Comparison of ENCODE assay signal across 14 cellular contexts in genomic region chr17:58412910-58413630, GRCh38. TPM values are rescaled to one million over a fixed set of nuclear protein-coding genes. Genes with fewer than 3 reads are reported as not detected.
DNase-seq lines count a peak whose midpoint lies in the region; ATAC-seq, FAIRE-seq and TF ChIP-seq lines count a peak whose summit lies in the region.
"Had no signal": no experiment of that assay in that cellular context is flagged by ENCODE, and none has a peak within 500 bp of the region (broad histone marks: within the 10 kb centered on the region; RNA-seq: fewer than 3 reads in every experiment).

No MANE protein-coding gene starts in this region.

- intact Hi-C loops in activated T-helper 2 cell treated with anti-CD3 and anti-CD28 coated beads, Interferon-gamma antibody, Interleukin-2, Interleukin-4, amounts not matched to agents 10 μg/mL and 5 μg/mL and 100 μg/mL, durations not matched to agents 14 hours and 24 hours and 36 hours (cut with micrococcal nuclease), result loop anchor here (1.0 to 10.0 kb wide), 6 partner anchors 11 to 1412 kb away; no protein-coding TSS in a partner anchor
- intact Hi-C loops in left lung (cut with DNase I), result no loop called here
- intact Hi-C loops in sciatic nerve (cut with DNase I), result no loop called here

- whole genome bisulfite sequencing in A549 (ENCODE audit: missing lambda C conversion rate), result 42% methylated on average over 3 of the region's 3 CpGs

- peak overlapping the region; percentile 79 for H3K4me2 ChIP-seq in A549

- TF ChIP-seq RAD21 in A549 (conservative IDR thresholded peaks at IDR 0.05 in 1 of 2, IDR thresholded peaks at IDR 0.05 in 1 of 2), result no peak

- H3K9me3 ChIP-seq in A549 (no peaks in the 10 kb centered on the region), left lung (no peaks in the 10 kb centered on the region)

- peak overlapping the region; percentile 96 for H3K27ac Mint-ChIP-seq in activated T-helper 2 cell treated with anti-CD3 and anti-CD28 coated beads, Interferon-gamma antibody, Interleukin-2, Interleukin-4, amounts not matched to agents 10 μg/mL and 5 μg/mL and 100 μg/mL, durations not matched to agents 14 hours and 24 hours and 36 hours
- no peak overlapping the region for H3K27ac Mint-ChIP-seq in naive thymus-derived CD8-positive, alpha-beta T cell

- no peaks in the 10 kb centered on the region for H3K27me3 Mint-ChIP-seq in activated T-helper 2 cell treated with anti-CD3 and anti-CD28 coated beads, Interferon-gamma antibody, Interleukin-2, Interleukin-4, amounts not matched to agents 10 μg/mL and 5 μg/mL and 100 μg/mL, durations not matched to agents 14 hours and 24 hours and 36 hours (ENCODE audit: low read depth)
- no peaks in the 10 kb centered on the region for H3K27me3 Mint-ChIP-seq in naive thymus-derived CD8-positive, alpha-beta T cell

- H3K4me1 ChIP-seq in A549 (peaks cover 43% of the 10 kb centered on the region; the same call in 2 of the 3 replicates), left lung (peaks cover 0 to 4% of the 10 kb centered on the region in 2 donors)

- FAIRE-seq in A549 (lab: Jason Lieb, UNC), result peak; percentile 90

- peak overlapping the region; percentile 80 for H3K4me3 Mint-ChIP-seq in activated T-helper 2 cell treated with anti-CD3 and anti-CD28 coated beads, Interferon-gamma antibody, Interleukin-2, Interleukin-4, amounts not matched to agents 10 μg/mL and 5 μg/mL and 100 μg/mL, durations not matched to agents 14 hours and 24 hours and 36 hours (ENCODE audit: low read depth)
- no peak overlapping the region for H3K4me3 Mint-ChIP-seq in naive thymus-derived CD8-positive, alpha-beta T cell

- peaks cover 33% of the 10 kb centered on the region for H3K36me3 Mint-ChIP-seq in activated T-helper 2 cell treated with anti-CD3 and anti-CD28 coated beads, Interferon-gamma antibody, Interleukin-2, Interleukin-4, amounts not matched to agents 10 μg/mL and 5 μg/mL and 100 μg/mL, durations not matched to agents 14 hours and 24 hours and 36 hours (ENCODE audit: low read depth)
- H3K36me3 Mint-ChIP-seq in naive thymus-derived CD8-positive, alpha-beta T cell, result peaks cover 0 to 4% (median 0%) of the 10 kb centered on the region in 3 donors

- no peaks in the 10 kb centered on the region for H3K36me3 ChIP-seq in left lung
- H3K36me3 ChIP-seq: WERI-Rb-1 had no signal

- H3K4me3 ChIP-seq in A549 (no peak overlapping the region; the same call in 2 of the 3 replicates), left lung (peak overlapping the region; percentile 3 to 23)

- TF ChIP-seq EP300 in A549 (IDR thresholded peaks at IDR 0.05), result no peak

- CTCF ChIA-PET in A549 (lab: Yijun Ruan, JAX), result interaction anchor here (0.6 to 9.9 kb wide), 6 partner anchors 11 to 96 kb away, joined by 3 to 232 read pairs (median 3); no protein-coding TSS in a partner anchor

- H3K9me3 Mint-ChIP-seq in activated T-helper 2 cell treated with anti-CD3 and anti-CD28 coated beads, Interferon-gamma antibody, Interleukin-2, Interleukin-4, amounts not matched to agents 10 μg/mL and 5 μg/mL and 100 μg/mL, durations not matched to agents 14 hours and 24 hours and 36 hours, result no peaks in the 10 kb centered on the region
- H3K9me3 Mint-ChIP-seq in naive thymus-derived CD8-positive, alpha-beta T cell, result no peaks in the 10 kb centered on the region

- POLR2A ChIA-PET in A549 (lab: Yijun Ruan, JAX), result interaction anchor here (1.3 kb wide), 1 partner anchor 61 kb away, joined by 7 read pairs; the partner anchor contains the start of gene SUPT4H1
- POLR2A ChIA-PET in naive thymus-derived CD8-positive, alpha-beta T cell (lab: Charles Lee), result no interaction called here

- ATAC-seq in A549 (no peak), left lung (no peak), GM18511 (IDR thresholded peaks at IDR 0.05; ENCODE audit: unreplicated experiment) (no peak), sciatic nerve (no peak)
- no peak for ATAC-seq in naive thymus-derived CD8-positive, alpha-beta T cell

- H3K27me3 ChIP-seq in left lung, result no peaks in the 10 kb centered on the region
- H3K27me3 ChIP-seq: dorsolateral prefrontal cortex had no signal

- no peak for TF ChIP-seq POLR2A in A549 (IDR thresholded peaks at IDR 0.05; ENCODE audit: low read length)

- DNase-seq in A549 (ENCODE audit: low read depth in 1 of 2, low spot score in 1 of 2) (no peak), HT-29 (ENCODE audit: low spot score) (peak; percentile 73), left lung (no peak), sciatic nerve (ENCODE audit: low spot score) (no peak), SHP77 (lab: John Stamatoyannopoulos, UW) (no peak)
- no peak for DNase-seq in activated T-helper 2 cell treated with anti-CD3 and anti-CD28 coated beads, Interferon-gamma antibody, Interleukin-2, Interleukin-4, amounts not matched to agents 10 μg/mL and 5 μg/mL and 100 μg/mL, durations not matched to agents 14 hours and 24 hours and 36 hours (ENCODE audit: low spot score)
- DNase-seq in naive thymus-derived CD8-positive, alpha-beta T cell, result no peak
- DNase-seq: dorsolateral prefrontal cortex, NCI-H1694, WERI-Rb-1 had no signal

- H3K27ac ChIP-seq in A549, result no peak overlapping the region
- H3K27ac ChIP-seq in left lung, result peak overlapping the region in 1 of 2 donors; percentile 5
- H3K27ac ChIP-seq: C4-2B, HL-60, WERI-Rb-1 had no signal

- peaks cover 75% of the 10 kb centered on the region for H3K4me1 Mint-ChIP-seq in activated T-helper 2 cell treated with anti-CD3 and anti-CD28 coated beads, Interferon-gamma antibody, Interleukin-2, Interleukin-4, amounts not matched to agents 10 μg/mL and 5 μg/mL and 100 μg/mL, durations not matched to agents 14 hours and 24 hours and 36 hours (ENCODE audit: low read depth)
- H3K4me1 Mint-ChIP-seq in naive thymus-derived CD8-positive, alpha-beta T cell, result peaks cover 3 to 12% (median 11%) of the 10 kb centered on the region in 4 donors

- TF ChIP-seq CTCF in A549 (IDR thresholded peaks at IDR 0.05) (no peak), left lung (IDR thresholded peaks at IDR 0.05) (no peak)

TF ChIP-seq in A549, 52 proteins besides CTCF, POLR2A, EP300 and RAD21:
- TF ChIP-seq MYC (IDR thresholded peaks at IDR 0.05; ENCODE audit: borderline replicate concordance, low read length), result 0 out of 2 replicates have a peak, but pooled peaks have one; percentile 25
- no peak for TF ChIP-seq CBX8 (IDR thresholded peaks at IDR 0.05)
TF ChIP-seq in A549: peak in this region for 1.

RNA-seq across cellular contexts. Expression of gene RNF43, which starts 4.3 kb away (rescaled TPM):
- polyA plus RNA-seq in A549 (2011; rRNA removed) (6.3 and 6.6 TPM in 2 replicates), A549 (2017; fragmentation: RNase III; extraction: RNeasy Plus Mini Kit Qiagen cat#74134 plus additional on column Dnase treatment) (1.6 to 2.6 TPM (median 2.5 TPM) in 3 replicates)
- 0.82 and 0.83 TPM in 2 replicates for polyA plus RNA-seq in A549 (2012; cell fraction: cytosol; rRNA removed)
- polyA plus RNA-seq in A549 (2012; cell fraction: nucleus; rRNA removed), result 1.3 and 2.3 TPM in 2 replicates
- polyA minus RNA-seq in A549 (2011; rRNA and poly(A)+ RNA removed), result 2.8 and 3.2 TPM in 2 replicates
- 113 and 136 TPM in 2 replicates for total RNA-seq in HT-29 (2014; rRNA removed; shearing (Covaris generic))
- 20.5 and 23.9 TPM in 2 replicates for total RNA-seq in activated T-helper 2 cell treated with anti-CD3 and anti-CD28 coated beads, Interferon-gamma antibody, Interleukin-2, Interleukin-4, amounts not matched to agents 10 μg/mL and 5 μg/mL and 100 μg/mL, durations not matched to agents 14 hours and 24 hours and 36 hours
- total RNA-seq in left lung (10 to 100 TPM in 1 of 2 donors, 1 to 10 TPM in 1; 6.8 to 13.4 TPM), sciatic nerve (0.67 TPM)
- total RNA-seq in naive thymus-derived CD8-positive, alpha-beta T cell, result 1 to 10 TPM; 1.2 to 1.7 TPM
- under 1 TPM; 0.07 to 0.90 (median 0.75) TPM for polyA plus RNA-seq in naive thymus-derived CD8-positive, alpha-beta T cell
- total RNA-seq: myocyte had no signal
